In the genomic region with DNA sequence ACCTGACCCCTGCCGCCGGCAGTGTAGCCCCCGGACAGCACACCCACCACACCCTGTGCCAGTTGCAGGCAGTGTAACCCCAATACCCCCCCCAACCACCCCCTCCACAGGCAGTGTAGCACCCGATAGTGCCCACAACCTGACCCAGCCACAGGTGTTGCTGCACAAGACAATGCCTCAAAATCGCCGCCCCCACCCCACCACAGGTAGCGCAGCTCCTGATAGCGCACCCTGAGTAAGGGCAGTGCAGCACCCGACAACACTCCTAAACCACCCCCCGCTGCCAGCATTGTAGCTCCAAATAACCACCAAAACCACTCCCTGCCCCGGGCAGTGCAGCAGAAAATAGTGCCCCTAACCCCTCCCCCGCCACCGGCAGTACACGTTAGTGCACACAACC, we compare ENCODE assay signal across 12 cellular contexts. TPM values are rescaled to one million over a fixed set of nuclear protein-coding genes. Genes with fewer than 3 reads are reported as not detected.
DNase-seq lines count a peak whose midpoint lies in the region; TF ChIP-seq lines count a peak whose summit lies in the region.
"Not testable (repeated sequence)": the region's sequence is repeated elsewhere in the genome, so short reads cannot be mapped to it uniquely, and the experiment has no call there.
"Had no signal": no experiment of that assay in that cellular context is flagged by ENCODE, and none has a peak within 500 bp of the region (broad histone marks: within the 10 kb centered on the region; RNA-seq: fewer than 3 reads in every experiment).

No MANE protein-coding gene starts in this region.

- H3K4me1 Mint-ChIP-seq in H9, nephron: not testable (repeated sequence)
- peaks cover 20% of the 10 kb centered on the region for H3K4me1 Mint-ChIP-seq in brain

- not testable (repeated sequence) for H3K9me3 Mint-ChIP-seq in H9, brain, nephron

- not testable (repeated sequence) for H4K5ac ChIP-seq in H9 (ENCODE audit: insufficient read length, low read depth, low read length)

- intact Hi-C loops in sigmoid colon (cut with DNase I): not testable (repeated sequence)

- not testable (repeated sequence) for H3K56ac ChIP-seq in H9 (ENCODE audit: insufficient read length, low read depth, low read length)

- not testable (repeated sequence) for H4K20me1 ChIP-seq in H9 (ENCODE audit: control insufficient read depth, insufficient read depth, insufficient read length)

- not testable (repeated sequence) for H3K27ac ChIP-seq in H9 (ENCODE audit: insufficient read length, low read depth, low read length); iPS DF 6.9 (ENCODE audit: low read length); sigmoid colon

- not testable (repeated sequence) for H3K14ac ChIP-seq in H9 (ENCODE audit: insufficient read depth, low read length)

- not testable (repeated sequence) for H3K36me3 ChIP-seq in iPS DF 6.9 (ENCODE audit: control insufficient read depth, insufficient read depth, low read length); sigmoid colon

- not testable (repeated sequence) for H2BK120ac ChIP-seq in H9 (ENCODE audit: low read depth, low read length, poor library complexity, severe bottlenecking)

- not testable (repeated sequence) for H3K4ac ChIP-seq in H9 (ENCODE audit: low read depth, low read length)

- H4K91ac ChIP-seq in H9 (ENCODE audit: insufficient read length, low read depth, low read length): not testable (repeated sequence)

- not testable (repeated sequence) for H2AK5ac ChIP-seq in H9 (ENCODE audit: insufficient read length, low read length)

- no CpG with 5 or more reads among the region's 14 CpGs for WGBS in H9 (ENCODE audit: extremely low coverage, insufficient read length, low lambda C conversion rate)
- no CpG with 5 or more reads among the region's 14 CpGs for WGBS in iPS DF 6.9 (ENCODE audit: insufficient coverage, insufficient read length)
- 80 to 92% methylated on average over 11 to 14 of the region's 14 CpGs for WGBS in sigmoid colon, 2 donors

- H2BK12ac ChIP-seq in H9 (ENCODE audit: insufficient read length, low read depth, low read length): not testable (repeated sequence)

- H3T11ph ChIP-seq in H9 (ENCODE audit: low read length): not testable (repeated sequence)

- H2BK20ac ChIP-seq in H9 (ENCODE audit: low read depth, low read length, poor library complexity, severe bottlenecking): not testable (repeated sequence)

- H3K27me3 Mint-ChIP-seq in H9 (ENCODE audit: low read depth); nephron (ENCODE audit: low read depth): not testable (repeated sequence)
- H3K27me3 Mint-ChIP-seq in brain: peaks cover 14% of the 10 kb centered on the region

- H3K4me3 ChIP-seq in iPS DF 6.9 (ENCODE audit: low read length): peak overlapping the region; percentile 50; the same call in 1 of the 2 replicates
- not testable (repeated sequence) for H3K4me3 ChIP-seq in sigmoid colon

- not testable (repeated sequence) for H3K79me1 ChIP-seq in H9 (ENCODE audit: insufficient read depth, low read depth, low read length, poor library complexity, severe bottlenecking)

- H2AFZ ChIP-seq in H9 (ENCODE audit: low read length): not testable (repeated sequence)

- not testable (repeated sequence) for H3K36me3 Mint-ChIP-seq in H9 (ENCODE audit: insufficient read depth in 1 of 3, low read depth in 3 of 3); brain; nephron (ENCODE audit: low read depth)

- H3K9ac ChIP-seq in H9 (ENCODE audit: extremely low read depth, insufficient read length, low read length): not testable (repeated sequence)

- H3K18ac ChIP-seq in H9 (ENCODE audit: insufficient read length, low read depth, low read length): not testable (repeated sequence)

- not testable (repeated sequence) for TF ChIP-seq EP300 in sigmoid colon (IDR thresholded peaks at IDR 0.05)

- not testable (repeated sequence) for H4K8ac ChIP-seq in H9 (replicated peaks; ENCODE audit: insufficient read length, low read depth, low read length)

- not testable (repeated sequence) for TF ChIP-seq CTCF in H9 (conservative IDR thresholded peaks at IDR 0.05); brain (conservative IDR thresholded peaks at IDR 0.05); nephron (IDR thresholded peaks at IDR 0.05; ENCODE audit: unreplicated experiment in 3 of 3); sigmoid colon (IDR thresholded peaks at IDR 0.05)

- not testable (repeated sequence) for H3K23ac ChIP-seq in H9 (ENCODE audit: insufficient read length, low read depth, low read length)

- H3K79me2 ChIP-seq in H9 (ENCODE audit: insufficient read depth, low read length): not testable (repeated sequence)

- not testable (repeated sequence) for H3K23me2 ChIP-seq in H9 (ENCODE audit: insufficient read length, low read depth, low read length, poor library complexity, severe bottlenecking)

- not testable (repeated sequence) for H3K4me1 ChIP-seq in H9 (ENCODE audit: insufficient read depth, low read length); iPS DF 6.9 (ENCODE audit: control insufficient read depth, insufficient read depth, low read length); sigmoid colon

- not testable (repeated sequence) for TF ChIP-seq POLR2A in sigmoid colon (IDR thresholded peaks at IDR 0.05)

- H2BK15ac ChIP-seq in H9 (ENCODE audit: low read depth, low read length): not testable (repeated sequence)

- not testable (repeated sequence) for H3K27me3 ChIP-seq in H9 (ENCODE audit: insufficient read depth, low read length); iPS DF 6.9 (ENCODE audit: control insufficient read depth, insufficient read depth, low read length); sigmoid colon

- not testable (repeated sequence) for H3K4me2 ChIP-seq in H9 (ENCODE audit: insufficient read depth, insufficient read length, low read length)

- peak overlapping the region; percentile 64 to 93; a peak in 4 of 5 replicates for H3K4me3 Mint-ChIP-seq in H9
- H3K4me3 Mint-ChIP-seq in brain: peak overlapping the region in 4 of 5 experiments; percentile 34 to 100 (median 98)
- H3K4me3 Mint-ChIP-seq in nephron: peak overlapping the region; percentile 100

- peak; percentile 17 for DNase-seq in H9
- DNase-seq in iPS DF 6.9 (ENCODE audit: low read depth, low spot score): not testable (repeated sequence)
- peak; percentile 32 for DNase-seq in sigmoid colon

- not testable (repeated sequence) for H2BK5ac ChIP-seq in H9 (ENCODE audit: insufficient read length, low read length)

- H3K27ac Mint-ChIP-seq in H9, brain: not testable (repeated sequence)
- H3K27ac Mint-ChIP-seq in nephron: peak overlapping the region in 1 of 3 experiments; percentile 23

- H3K9me3 ChIP-seq in H9 (ENCODE audit: control insufficient read depth, low read depth, low read length); iPS DF 6.9 (ENCODE audit: control insufficient read depth, insufficient read depth, low read length); sigmoid colon: not testable (repeated sequence)

RNA-seq across cellular contexts. Expression of a gene that starts 0.6 kb away (rescaled TPM):
- total RNA-seq in H9 (2021): 8.2 and 10.5 TPM in 2 replicates
- not detected for polyA plus RNA-seq in brain (ENCODE audit: insufficient read depth, low read depth, low replicate concordance)
- total RNA-seq in sigmoid colon: not detected
- not detected for polyA plus RNA-seq in sigmoid colon
- total RNA-seq: A673; Calu3; CD4-positive, alpha-beta memory T cell; GM12878; M059J; OCI-LY7; Right ventricle myocardium superior had no signal

RNA-seq across cellular contexts. Expression of a gene that starts 16.4 kb away (rescaled TPM):
- total RNA-seq in H9 (2021) (5.9 and 6.7 TPM in 2 replicates), sigmoid colon (1 to 10 TPM; 3.2 to 9.7 (median 4.1) TPM)
- polyA plus RNA-seq in brain (ENCODE audit: insufficient read depth, low read depth, low replicate concordance) (32.4 TPM), sigmoid colon (1 to 10 TPM in 1 of 3 donors, under 1 TPM in 1, not detected in 1; 0.60 to 1.6 TPM)
- polyA plus RNA-seq: CD4-positive, alpha-beta memory T cell had no signal

RNA-seq across cellular contexts. Expression of a gene that starts 52.9 kb away (rescaled TPM):
- total RNA-seq in H9 (2021) (104 and 105 TPM in 2 replicates), sigmoid colon (10 to 100 TPM; 18.1 to 47.9 (median 26.2) TPM)
- polyA plus RNA-seq in brain (ENCODE audit: insufficient read depth, low read depth, low replicate concordance) (51.3 TPM), sigmoid colon (10 to 100 TPM; 12.3 to 42.7 (median 15.6) TPM)

RNA-seq across cellular contexts. Expression of a gene that starts 53.6 kb away (rescaled TPM):
- total RNA-seq in H9 (2021) (198 and 203 TPM in 2 replicates), sigmoid colon (100 to 1,000 TPM in 3 of 4 donors, 10 to 100 TPM in 1; 97.8 to 187 (median 162) TPM)
- polyA plus RNA-seq in brain (ENCODE audit: insufficient read depth, low read depth, low replicate concordance) (403 TPM), sigmoid colon (100 to 1,000 TPM; 152 to 259 (median 215) TPM)
